In genomic region chr10:49007128-49007527, GRCh38 we compare ENCODE assay signal across 16 cellular contexts.
DNase-seq lines count a peak whose midpoint lies in the region; ATAC-seq and TF ChIP-seq lines count a peak whose summit lies in the region.
"Had no signal": no experiment of that assay in that cellular context is flagged by ENCODE, and none has a peak within 500 bp of the region (broad histone marks: within the 10 kb centered on the region; RNA-seq: fewer than 3 reads in every experiment).

No MANE protein-coding gene starts in this region.

- peak overlapping the region; percentile 66 for H2AFZ ChIP-seq in OCI-LY7 (ENCODE audit: low read length)
- H2AFZ ChIP-seq: GM23248 had no signal

- H3K27ac Mint-ChIP-seq in osteocyte (ENCODE audit: unreplicated experiment) = no peak overlapping the region
- H3K27ac Mint-ChIP-seq: B cell; CD14-positive monocyte; CD8-positive, alpha-beta T cell had no signal

- POLR2A ChIA-PET in OCI-LY7 (lab: Charles Lee) = no interaction called here

- H3K27ac ChIP-seq in heart right ventricle = peak overlapping the region in 8 of 10 donors; percentile 20 to 89 (median 85)
- no peak overlapping the region for H3K27ac ChIP-seq in OCI-LY7 (ENCODE audit: low read depth, low read length, poor library complexity, severe bottlenecking)
- H3K27ac ChIP-seq: GM23248, HL-60 had no signal

- H3K27me3 Mint-ChIP-seq in osteocyte (ENCODE audit: unreplicated experiment) = peaks cover 2% of the 10 kb centered on the region
- H3K27me3 Mint-ChIP-seq: B cell had no signal

- H3K36me3 Mint-ChIP-seq in osteocyte (ENCODE audit: unreplicated experiment) = no peaks in the 10 kb centered on the region
- H3K36me3 Mint-ChIP-seq: CD14-positive monocyte; CD8-positive, alpha-beta T cell had no signal

- no peaks in the 10 kb centered on the region for H4K20me1 ChIP-seq in OCI-LY7 (ENCODE audit: insufficient read depth, low read length)

- H3K9me3 Mint-ChIP-seq in osteocyte (ENCODE audit: unreplicated experiment) = no peaks in the 10 kb centered on the region
- H3K9me3 Mint-ChIP-seq: CD14-positive monocyte; CD8-positive, alpha-beta T cell had no signal

- no TSS peak for BruUV-seq in OCI-LY7 (replicated peaks; lab: Mats Ljungman, UMichigan)

- no peaks in the 10 kb centered on the region for H3K4me1 Mint-ChIP-seq in osteocyte (ENCODE audit: unreplicated experiment)
- H3K4me1 Mint-ChIP-seq: B cell had no signal

- no peaks in the 10 kb centered on the region for H3K9me2 ChIP-seq in OCI-LY7 (ENCODE audit: insufficient read depth, low read length)

- H3K36me3 ChIP-seq in heart right ventricle (no peaks in the 10 kb centered on the region), OCI-LY7 (ENCODE audit: insufficient read depth, low read length) (no peaks in the 10 kb centered on the region)

- CTCF ChIA-PET in OCI-LY7 (lab: Charles Lee; ENCODE audit: unreplicated experiment) = no interaction called here

- ATAC-seq in heart right ventricle (no peak), GM18867 (IDR thresholded peaks at IDR 0.05; ENCODE audit: unreplicated experiment) (no peak), GM18909 (IDR thresholded peaks at IDR 0.05; ENCODE audit: poor library complexity, unreplicated experiment) (no peak)
- ATAC-seq: CD8-positive, alpha-beta T cell; HCT116 had no signal

- H3K4me2 ChIP-seq in OCI-LY7 (ENCODE audit: low read length) = no peak overlapping the region

- H3K4me1 ChIP-seq in heart right ventricle (peaks cover 7 to 57% (median 32%) of the 10 kb centered on the region in 9 donors), OCI-LY7 (ENCODE audit: insufficient read depth, low read length, poor library complexity, severe bottlenecking) (peaks cover 17% of the 10 kb centered on the region)

- no peaks in the 10 kb centered on the region for H3K27me3 ChIP-seq in heart right ventricle

- H3K4me3 ChIP-seq in heart right ventricle = no peak overlapping the region
- H3K4me3 ChIP-seq in OCI-LY7 (ENCODE audit: low read depth, low read length, poor library complexity, severe bottlenecking) = no peak overlapping the region
- H3K4me3 ChIP-seq: GM23248 had no signal

- peaks cover 0 to 3% (median 0%) of the 10 kb centered on the region in 11 donors for H3K9me3 ChIP-seq in heart right ventricle
- H3K9me3 ChIP-seq in OCI-LY7 (ENCODE audit: low read length) = no peaks in the 10 kb centered on the region

- no peak overlapping the region for H3K4me3 Mint-ChIP-seq in osteocyte (ENCODE audit: unreplicated experiment)
- H3K4me3 Mint-ChIP-seq: B cell; CD14-positive monocyte; CD8-positive, alpha-beta T cell had no signal

- intact Hi-C loops in heart right ventricle (cut with DNase I) (loop anchor here in 4 of 10 donors (5.0 to 10.0 kb wide), 3 partner anchors 100 to 108 kb away; partner anchors contain the start of gene VSTM4 (in 1 of the 4)), cardiac septum (cut with DNase I) (loop anchor here (5.0 kb wide), 1 partner anchor 105 kb away; no protein-coding TSS in a partner anchor), OCI-LY7 (cut with micrococcal nuclease; ENCODE audit: unreplicated experiment) (no loop called here)

- H3K79me2 ChIP-seq in OCI-LY7 (ENCODE audit: insufficient read depth, low read depth, low read length) = no peaks in the 10 kb centered on the region

- WGBS in heart right ventricle, 2 donors = 42 to 47% methylated on average over 5 of the region's 5 CpGs

- DNase-seq in heart right ventricle = no peak
- no peak for DNase-seq in cardiac septum (ENCODE audit: low spot score)
- DNase-seq in OCI-LY7 (ENCODE audit: low spot score) = no peak
- DNase-seq in islet precursor cell = peak; percentile 32
- peak; percentile 34 for DNase-seq in osteocyte (ENCODE audit: extremely low spot score, unreplicated experiment)
- DNase-seq: COR-L47, DND-41, GF-D8, GM23248 had no signal

- TF ChIP-seq CTCF in heart right ventricle (IDR thresholded peaks at IDR 0.05) (no peak), OCI-LY7 (conservative IDR thresholded peaks at IDR 0.05; ENCODE audit: low read length) (no peak), osteocyte (IDR thresholded peaks at IDR 0.05) (no peak)

Comparison
In these comparisons a context has a peak if more than half of its experiments do, and no peak if none do; other contexts are left out.
1. DNase-seq: peak in islet precursor cell (single experiment) and osteocyte (single experiment); none in heart right ventricle (0 of 2), cardiac septum (single experiment) and OCI-LY7 (single experiment).